ENCODE assay signal across 1 cellular context in the genomic region with DNA sequence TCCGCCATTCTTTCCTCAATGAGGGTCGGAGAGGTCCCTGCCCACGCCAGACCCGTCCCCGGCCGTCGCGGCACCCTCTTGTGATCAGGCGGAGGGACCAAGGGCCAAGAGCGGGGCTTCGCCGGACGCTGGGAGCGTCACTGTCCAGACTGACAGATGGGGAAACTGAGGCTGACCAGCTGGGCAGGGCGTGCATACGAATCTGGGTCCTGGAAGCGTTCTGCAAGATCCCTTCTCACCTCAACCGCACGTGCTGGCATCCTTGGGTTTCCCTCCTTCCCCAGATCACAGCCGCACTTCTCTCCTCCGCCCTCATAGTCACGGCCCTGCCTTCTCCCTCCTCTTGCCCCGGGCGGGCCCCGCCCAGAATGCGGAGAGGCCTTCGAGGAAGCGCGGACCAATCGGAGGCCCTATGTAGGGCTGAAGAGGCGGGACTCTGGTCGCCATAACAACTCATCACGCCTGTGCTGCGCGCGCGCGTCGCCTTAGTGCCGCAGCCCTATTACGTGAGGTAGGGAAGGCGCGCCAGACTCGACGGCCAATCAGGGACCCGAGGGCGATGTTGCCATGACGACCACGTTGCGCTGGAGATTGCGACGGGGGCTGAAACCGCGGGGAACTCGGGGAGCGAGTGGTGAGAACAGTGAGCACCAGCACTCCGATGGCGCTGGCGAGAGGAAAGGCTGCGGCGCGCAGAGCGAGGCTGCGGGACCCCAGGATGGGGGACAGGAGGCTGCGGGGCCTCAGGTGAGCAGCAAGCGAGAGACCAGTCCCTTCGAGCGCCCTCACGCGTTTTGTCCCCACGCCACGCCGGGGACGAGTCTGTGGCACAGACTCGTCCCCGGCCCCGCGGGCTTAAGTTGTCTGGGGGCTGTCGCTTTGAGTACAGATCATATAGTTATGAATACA.
A peak's percentile ranks its signal among the peaks of the same experiment; 100 is the strongest.
TF ChIP-seq lines count a peak whose summit lies in the region.

No MANE protein-coding gene starts in this region.

TF ChIP-seq in K562, 482 proteins besides CTCF, POLR2A, EP300 and RAD21 (continued from another document and continues in another):
- no peak for TF ChIP-seq AFF4 (CRISPR knock-in tag; IDR thresholded peaks at IDR 0.05)
- TF ChIP-seq ZFPM2 (CRISPR knock-in tag; IDR thresholded peaks at IDR 0.05) = no peak
- no peak for TF ChIP-seq ZNF3 (CRISPR knock-in tag; IDR thresholded peaks at IDR 0.05)
- TF ChIP-seq EWSR1 (IDR thresholded peaks at IDR 0.05; ENCODE audit: borderline replicate concordance, low read depth, partially characterized antibody) = no peak
- TF ChIP-seq ZNF282 (CRISPR knock-in tag; IDR thresholded peaks at IDR 0.05) = no peak
- peak; percentile 84 for TF ChIP-seq POLR2H (tag; IDR thresholded peaks at IDR 0.05; ENCODE audit: low read depth)
- 0 out of 2 replicates have a peak, but pooled peaks have one; percentile 39 for TF ChIP-seq CREB3L1 (IDR thresholded peaks at IDR 0.05; ENCODE audit: borderline replicate concordance, low read depth)
- no peak for TF ChIP-seq ZNF212 (CRISPR knock-in tag; IDR thresholded peaks at IDR 0.05)
- no peak for TF ChIP-seq ZNF511 (CRISPR knock-in tag; IDR thresholded peaks at IDR 0.05)
- no peak for TF ChIP-seq NBN (IDR thresholded peaks at IDR 0.05; ENCODE audit: low read depth)
- TF ChIP-seq CHD2 (IDR thresholded peaks at IDR 0.05; ENCODE audit: low read depth, low read length) = peak; percentile 55; the same call in 1 of the 2 replicates
- no peak for TF ChIP-seq ZNF184 (CRISPR knock-in tag; IDR thresholded peaks at IDR 0.05)
- no peak for TF ChIP-seq SREBF2 (CRISPR knock-in tag; IDR thresholded peaks at IDR 0.05)
- no peak for TF ChIP-seq MYBL2 (IDR thresholded peaks at IDR 0.05; ENCODE audit: low read depth)
- no peak for TF ChIP-seq MYBL2 (CRISPR knock-in tag; IDR thresholded peaks at IDR 0.05; ENCODE audit: borderline replicate concordance)
- TF ChIP-seq ZNF24 (IDR thresholded peaks at IDR 0.05) = no peak
- TF ChIP-seq, protein P1, sequence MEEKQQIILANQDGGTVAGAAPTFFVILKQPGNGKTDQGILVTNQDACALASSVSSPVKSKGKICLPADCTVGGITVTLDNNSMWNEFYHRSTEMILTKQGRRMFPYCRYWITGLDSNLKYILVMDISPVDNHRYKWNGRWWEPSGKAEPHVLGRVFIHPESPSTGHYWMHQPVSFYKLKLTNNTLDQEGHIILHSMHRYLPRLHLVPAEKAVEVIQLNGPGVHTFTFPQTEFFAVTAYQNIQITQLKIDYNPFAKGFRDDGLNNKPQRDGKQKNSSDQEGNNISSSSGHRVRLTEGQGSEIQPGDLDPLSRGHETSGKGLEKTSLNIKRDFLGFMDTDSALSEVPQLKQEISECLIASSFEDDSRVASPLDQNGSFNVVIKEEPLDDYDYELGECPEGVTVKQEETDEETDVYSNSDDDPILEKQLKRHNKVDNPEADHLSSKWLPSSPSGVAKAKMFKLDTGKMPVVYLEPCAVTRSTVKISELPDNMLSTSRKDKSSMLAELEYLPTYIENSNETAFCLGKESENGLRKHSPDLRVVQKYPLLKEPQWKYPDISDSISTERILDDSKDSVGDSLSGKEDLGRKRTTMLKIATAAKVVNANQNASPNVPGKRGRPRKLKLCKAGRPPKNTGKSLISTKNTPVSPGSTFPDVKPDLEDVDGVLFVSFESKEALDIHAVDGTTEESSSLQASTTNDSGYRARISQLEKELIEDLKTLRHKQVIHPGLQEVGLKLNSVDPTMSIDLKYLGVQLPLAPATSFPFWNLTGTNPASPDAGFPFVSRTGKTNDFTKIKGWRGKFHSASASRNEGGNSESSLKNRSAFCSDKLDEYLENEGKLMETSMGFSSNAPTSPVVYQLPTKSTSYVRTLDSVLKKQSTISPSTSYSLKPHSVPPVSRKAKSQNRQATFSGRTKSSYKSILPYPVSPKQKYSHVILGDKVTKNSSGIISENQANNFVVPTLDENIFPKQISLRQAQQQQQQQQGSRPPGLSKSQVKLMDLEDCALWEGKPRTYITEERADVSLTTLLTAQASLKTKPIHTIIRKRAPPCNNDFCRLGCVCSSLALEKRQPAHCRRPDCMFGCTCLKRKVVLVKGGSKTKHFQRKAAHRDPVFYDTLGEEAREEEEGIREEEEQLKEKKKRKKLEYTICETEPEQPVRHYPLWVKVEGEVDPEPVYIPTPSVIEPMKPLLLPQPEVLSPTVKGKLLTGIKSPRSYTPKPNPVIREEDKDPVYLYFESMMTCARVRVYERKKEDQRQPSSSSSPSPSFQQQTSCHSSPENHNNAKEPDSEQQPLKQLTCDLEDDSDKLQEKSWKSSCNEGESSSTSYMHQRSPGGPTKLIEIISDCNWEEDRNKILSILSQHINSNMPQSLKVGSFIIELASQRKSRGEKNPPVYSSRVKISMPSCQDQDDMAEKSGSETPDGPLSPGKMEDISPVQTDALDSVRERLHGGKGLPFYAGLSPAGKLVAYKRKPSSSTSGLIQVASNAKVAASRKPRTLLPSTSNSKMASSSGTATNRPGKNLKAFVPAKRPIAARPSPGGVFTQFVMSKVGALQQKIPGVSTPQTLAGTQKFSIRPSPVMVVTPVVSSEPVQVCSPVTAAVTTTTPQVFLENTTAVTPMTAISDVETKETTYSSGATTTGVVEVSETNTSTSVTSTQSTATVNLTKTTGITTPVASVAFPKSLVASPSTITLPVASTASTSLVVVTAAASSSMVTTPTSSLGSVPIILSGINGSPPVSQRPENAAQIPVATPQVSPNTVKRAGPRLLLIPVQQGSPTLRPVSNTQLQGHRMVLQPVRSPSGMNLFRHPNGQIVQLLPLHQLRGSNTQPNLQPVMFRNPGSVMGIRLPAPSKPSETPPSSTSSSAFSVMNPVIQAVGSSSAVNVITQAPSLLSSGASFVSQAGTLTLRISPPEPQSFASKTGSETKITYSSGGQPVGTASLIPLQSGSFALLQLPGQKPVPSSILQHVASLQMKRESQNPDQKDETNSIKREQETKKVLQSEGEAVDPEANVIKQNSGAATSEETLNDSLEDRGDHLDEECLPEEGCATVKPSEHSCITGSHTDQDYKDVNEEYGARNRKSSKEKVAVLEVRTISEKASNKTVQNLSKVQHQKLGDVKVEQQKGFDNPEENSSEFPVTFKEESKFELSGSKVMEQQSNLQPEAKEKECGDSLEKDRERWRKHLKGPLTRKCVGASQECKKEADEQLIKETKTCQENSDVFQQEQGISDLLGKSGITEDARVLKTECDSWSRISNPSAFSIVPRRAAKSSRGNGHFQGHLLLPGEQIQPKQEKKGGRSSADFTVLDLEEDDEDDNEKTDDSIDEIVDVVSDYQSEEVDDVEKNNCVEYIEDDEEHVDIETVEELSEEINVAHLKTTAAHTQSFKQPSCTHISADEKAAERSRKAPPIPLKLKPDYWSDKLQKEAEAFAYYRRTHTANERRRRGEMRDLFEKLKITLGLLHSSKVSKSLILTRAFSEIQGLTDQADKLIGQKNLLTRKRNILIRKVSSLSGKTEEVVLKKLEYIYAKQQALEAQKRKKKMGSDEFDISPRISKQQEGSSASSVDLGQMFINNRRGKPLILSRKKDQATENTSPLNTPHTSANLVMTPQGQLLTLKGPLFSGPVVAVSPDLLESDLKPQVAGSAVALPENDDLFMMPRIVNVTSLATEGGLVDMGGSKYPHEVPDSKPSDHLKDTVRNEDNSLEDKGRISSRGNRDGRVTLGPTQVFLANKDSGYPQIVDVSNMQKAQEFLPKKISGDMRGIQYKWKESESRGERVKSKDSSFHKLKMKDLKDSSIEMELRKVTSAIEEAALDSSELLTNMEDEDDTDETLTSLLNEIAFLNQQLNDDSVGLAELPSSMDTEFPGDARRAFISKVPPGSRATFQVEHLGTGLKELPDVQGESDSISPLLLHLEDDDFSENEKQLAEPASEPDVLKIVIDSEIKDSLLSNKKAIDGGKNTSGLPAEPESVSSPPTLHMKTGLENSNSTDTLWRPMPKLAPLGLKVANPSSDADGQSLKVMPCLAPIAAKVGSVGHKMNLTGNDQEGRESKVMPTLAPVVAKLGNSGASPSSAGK (IDR thresholded peaks at IDR 0.05) = peak; percentile 98
- TF ChIP-seq NR4A1 (CRISPR knock-in tag; IDR thresholded peaks at IDR 0.05) = peak; percentile 89
- 0 out of 2 replicates have a peak, but pooled peaks have one; percentile 27 for TF ChIP-seq NR4A1 (tag; IDR thresholded peaks at IDR 0.05)
- 0 out of 2 replicates have a peak, but pooled peaks have one; percentile 73 for TF ChIP-seq CHCHD3 (CRISPR knock-in tag; IDR thresholded peaks at IDR 0.05)
- no peak for TF ChIP-seq ZNF407 (IDR thresholded peaks at IDR 0.05; ENCODE audit: low read depth)
- no peak for TF ChIP-seq ZNF239 (CRISPR knock-in tag; IDR thresholded peaks at IDR 0.05)
- 0 out of 2 replicates have a peak, but pooled peaks have one; percentile 48 for TF ChIP-seq MYC (IDR thresholded peaks at IDR 0.05; ENCODE audit: low read depth, low read length)
- TF ChIP-seq MYC (CRISPR knock-in tag; IDR thresholded peaks at IDR 0.05; ENCODE audit: borderline replicate concordance, low read depth) = no peak
